ENCODE assay signal across 14 cellular contexts in the genomic region with DNA sequence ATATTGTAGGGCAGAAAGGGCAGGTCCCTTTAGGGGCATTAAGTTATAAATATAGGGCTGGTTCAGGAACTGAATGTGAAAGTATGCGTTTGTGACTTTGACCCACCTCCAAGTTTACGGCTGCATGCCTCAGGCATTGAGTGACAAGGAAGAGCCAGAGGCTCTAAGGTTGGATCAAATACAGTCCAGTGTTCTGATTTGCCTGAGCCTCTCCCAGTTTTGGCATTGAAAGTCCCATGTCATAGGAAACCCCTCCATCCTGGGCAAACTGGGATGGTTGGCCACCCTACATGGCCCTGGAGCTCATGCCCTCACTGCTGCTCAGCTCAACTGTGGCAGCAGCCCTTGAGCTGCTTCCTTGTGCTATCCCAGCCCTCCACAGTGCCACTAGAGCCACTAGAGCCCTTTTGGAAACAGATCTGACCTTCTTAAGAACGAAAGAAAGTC. TPM values are rescaled to one million over a fixed set of nuclear protein-coding genes. Genes with fewer than 3 reads are reported as not detected.
DNase-seq lines count a peak whose midpoint lies in the region; ATAC-seq and TF ChIP-seq lines count a peak whose summit lies in the region.
"Had no signal": no experiment of that assay in that cellular context is flagged by ENCODE, and none has a peak within 500 bp of the region (broad histone marks: within the 10 kb centered on the region; RNA-seq: fewer than 3 reads in every experiment).

No MANE protein-coding gene starts in this region.

- H3K79me2 ChIP-seq in HCT116 (ENCODE audit: insufficient read depth, low read length): peaks cover 54% of the 10 kb centered on the region

- H3K4me2 ChIP-seq in HCT116 (ENCODE audit: low read length): peak overlapping the region; percentile 62

- ATAC-seq in HCT116 (no peak), HG03460 (IDR thresholded peaks at IDR 0.05; ENCODE audit: unreplicated experiment) (no peak), HG02623 (IDR thresholded peaks at IDR 0.05; ENCODE audit: unreplicated experiment) (no peak)
- ATAC-seq: activated T-helper 17 cell treated with anti-CD3 and anti-CD28 coated beads, Interleukin-2, amount 50 U/mL, for 72 hours had no signal

- 0 out of 2 replicates have a peak, but pooled peaks cover 3% of the 10 kb centered on the region for H4K20me1 ChIP-seq in HCT116 (ENCODE audit: insufficient read depth)

- POLR2A ChIA-PET in HCT116 (lab: Charles Lee): no interaction called here

- H3K27ac ChIP-seq in C4-2B (peak overlapping the region; percentile 68), HCT116 (ENCODE audit: low read depth, low read length) (no peak overlapping the region), colonic mucosa (peak overlapping the region; percentile 87), neutrophil (peak overlapping the region; percentile 62), suprapubic skin (no peak overlapping the region)
- H3K27ac ChIP-seq: HL-60 had no signal

- TF ChIP-seq EP300 in suprapubic skin (IDR thresholded peaks at IDR 0.05): no peak

- H3K4me1 ChIP-seq in HCT116 (ENCODE audit: control insufficient read depth in 1 of 2, insufficient read depth in 2 of 2, low read length in 2 of 2) (peaks cover 62 to 71% of the 10 kb centered on the region in 2 experiments), colonic mucosa (peaks cover 40% of the 10 kb centered on the region), neutrophil (ENCODE audit: control insufficient read depth in 1 of 2, insufficient read depth in 1 of 2, low read depth in 1 of 2, low read length in 1 of 2) (peaks cover 56 to 70% of the 10 kb centered on the region in 2 experiments), suprapubic skin (peaks cover 16% of the 10 kb centered on the region)

- BruUV-seq in HCT116 (replicated peaks; lab: Mats Ljungman, UMichigan): no TSS peak

- no peaks in the 10 kb centered on the region for H3K9me2 ChIP-seq in HCT116 (ENCODE audit: insufficient read depth)

- no peak overlapping the region for H2AFZ ChIP-seq in HCT116 (ENCODE audit: low read depth, low read length, poor library complexity, severe bottlenecking)

- H3K36me3 ChIP-seq in HCT116 (ENCODE audit: control insufficient read depth in 1 of 2, insufficient read depth in 2 of 2, low read length in 2 of 2) (peaks cover 0 to 12% of the 10 kb centered on the region in 2 experiments; a peak in 2 of 4 replicates), colonic mucosa (no peaks in the 10 kb centered on the region), neutrophil (peaks cover 23% of the 10 kb centered on the region), suprapubic skin (no peaks in the 10 kb centered on the region)

- RAD21 ChIA-PET in HCT116 (lab: Charles Lee; ENCODE audit: low non-redundant PET in 1 of 2, low total read pairs in 2 of 2, uncharacterized antibody in 2 of 2, unreplicated experiment in 2 of 2): no interaction called here

- H3K9ac ChIP-seq in HCT116 (ENCODE audit: low read length) (no peak overlapping the region), colonic mucosa (ENCODE audit: low read depth in 2 of 2, low read length in 2 of 2) (peak overlapping the region in 1 of 2 donors; percentile 21)

- no peak for DNase-seq in HCT116 (ENCODE audit: low read depth, low spot score)
- DNase-seq in colonic mucosa: peak; percentile 74
- no peak for DNase-seq in suprapubic skin (ENCODE audit: low spot score in 2 of 2)
- no peak for DNase-seq in G401 (ENCODE audit: low spot score)
- DNase-seq: cerebellar nuclear complex, KG1, NCI-H1105, NCI-H774 had no signal

- H3K27me3 ChIP-seq in HCT116 (ENCODE audit: insufficient read depth, low read length) (no peaks in the 10 kb centered on the region), colonic mucosa (no peaks in the 10 kb centered on the region), neutrophil (no peaks in the 10 kb centered on the region), suprapubic skin (no peaks in the 10 kb centered on the region)

- no peaks in the 10 kb centered on the region for H3K9me3 ChIP-seq in HCT116 (ENCODE audit: control insufficient read depth in 1 of 2, insufficient read depth in 1 of 2, low read depth in 1 of 2, low read length in 2 of 2)
- no peaks in the 10 kb centered on the region for H3K9me3 ChIP-seq in colonic mucosa
- H3K9me3 ChIP-seq in neutrophil: no peaks in the 10 kb centered on the region
- no peaks in the 10 kb centered on the region for H3K9me3 ChIP-seq in suprapubic skin

- WGBS in suprapubic skin: 76% methylated on average over 3 of the region's 3 CpGs

- TF ChIP-seq CTCF in C4-2B (conservative IDR thresholded peaks at IDR 0.05) (no peak), HCT116 (IDR thresholded peaks at IDR 0.05 in 2 of 3, conservative IDR thresholded peaks at IDR 0.05 in 1 of 3; ENCODE audit: borderline replicate concordance in 1 of 3, insufficient read depth in 1 of 3, low read depth in 2 of 3, low read length in 2 of 3) (no peak), colonic mucosa (IDR thresholded peaks at IDR 0.05) (no peak), neutrophil (IDR thresholded peaks at IDR 0.05) (no peak), suprapubic skin (IDR thresholded peaks at IDR 0.05) (no peak)

- CTCF ChIA-PET in HCT116 (lab: Charles Lee): interaction anchor here (1.5 kb wide), 1 partner anchor 173 kb away, joined by 4 read pairs; no protein-coding TSS in a partner anchor

- no peak for TF ChIP-seq RAD21 in HCT116 (IDR thresholded peaks at IDR 0.05; ENCODE audit: low read depth)

- in situ Hi-C loops in G401 (cut with HindIII; ENCODE audit: low sequenced_read_pairs): no loop called here

- H3K4me3 ChIP-seq in HCT116 (replicated peaks in 1 of 2; ENCODE audit: low read depth in 1 of 2, low read length in 2 of 2): no peak overlapping the region
- H3K4me3 ChIP-seq in colonic mucosa: no peak overlapping the region
- H3K4me3 ChIP-seq in neutrophil (ENCODE audit: low read depth in 1 of 2, low read length in 1 of 2): no peak overlapping the region
- H3K4me3 ChIP-seq in suprapubic skin: no peak overlapping the region

- intact Hi-C loops in HCT116 (cut with micrococcal nuclease): no loop called here
- intact Hi-C loops in colonic mucosa (cut with DNase I): no loop called here

- TF ChIP-seq POLR2A in HCT116 (IDR thresholded peaks at IDR 0.05; ENCODE audit: borderline replicate concordance, extremely low read depth, insufficient read depth, insufficient read length): no peak
- no peak for TF ChIP-seq POLR2A in suprapubic skin (IDR thresholded peaks at IDR 0.05)

TF ChIP-seq in HCT116, 20 proteins besides CTCF, POLR2A, EP300 and RAD21:
- no peak for TF ChIP-seq EGR1 (IDR thresholded peaks at IDR 0.05; ENCODE audit: low read depth)
- no peak for TF ChIP-seq ZFX (IDR thresholded peaks at IDR 0.05)
- no peak for TF ChIP-seq CEBPB (IDR thresholded peaks at IDR 0.05; ENCODE audit: low read depth)
- TF ChIP-seq, protein P1, sequence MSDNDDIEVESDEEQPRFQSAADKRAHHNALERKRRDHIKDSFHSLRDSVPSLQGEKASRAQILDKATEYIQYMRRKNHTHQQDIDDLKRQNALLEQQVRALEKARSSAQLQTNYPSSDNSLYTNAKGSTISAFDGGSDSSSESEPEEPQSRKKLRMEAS (IDR thresholded peaks at IDR 0.05): no peak
- TF ChIP-seq, protein P2, sequence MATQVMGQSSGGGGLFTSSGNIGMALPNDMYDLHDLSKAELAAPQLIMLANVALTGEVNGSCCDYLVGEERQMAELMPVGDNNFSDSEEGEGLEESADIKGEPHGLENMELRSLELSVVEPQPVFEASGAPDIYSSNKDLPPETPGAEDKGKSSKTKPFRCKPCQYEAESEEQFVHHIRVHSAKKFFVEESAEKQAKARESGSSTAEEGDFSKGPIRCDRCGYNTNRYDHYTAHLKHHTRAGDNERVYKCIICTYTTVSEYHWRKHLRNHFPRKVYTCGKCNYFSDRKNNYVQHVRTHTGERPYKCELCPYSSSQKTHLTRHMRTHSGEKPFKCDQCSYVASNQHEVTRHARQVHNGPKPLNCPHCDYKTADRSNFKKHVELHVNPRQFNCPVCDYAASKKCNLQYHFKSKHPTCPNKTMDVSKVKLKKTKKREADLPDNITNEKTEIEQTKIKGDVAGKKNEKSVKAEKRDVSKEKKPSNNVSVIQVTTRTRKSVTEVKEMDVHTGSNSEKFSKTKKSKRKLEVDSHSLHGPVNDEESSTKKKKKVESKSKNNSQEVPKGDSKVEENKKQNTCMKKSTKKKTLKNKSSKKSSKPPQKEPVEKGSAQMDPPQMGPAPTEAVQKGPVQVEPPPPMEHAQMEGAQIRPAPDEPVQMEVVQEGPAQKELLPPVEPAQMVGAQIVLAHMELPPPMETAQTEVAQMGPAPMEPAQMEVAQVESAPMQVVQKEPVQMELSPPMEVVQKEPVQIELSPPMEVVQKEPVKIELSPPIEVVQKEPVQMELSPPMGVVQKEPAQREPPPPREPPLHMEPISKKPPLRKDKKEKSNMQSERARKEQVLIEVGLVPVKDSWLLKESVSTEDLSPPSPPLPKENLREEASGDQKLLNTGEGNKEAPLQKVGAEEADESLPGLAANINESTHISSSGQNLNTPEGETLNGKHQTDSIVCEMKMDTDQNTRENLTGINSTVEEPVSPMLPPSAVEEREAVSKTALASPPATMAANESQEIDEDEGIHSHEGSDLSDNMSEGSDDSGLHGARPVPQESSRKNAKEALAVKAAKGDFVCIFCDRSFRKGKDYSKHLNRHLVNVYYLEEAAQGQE (IDR thresholded peaks at IDR 0.05; ENCODE audit: low read depth): no peak
- TF ChIP-seq POLR2AphosphoS5 (IDR thresholded peaks at IDR 0.05; ENCODE audit: low read depth, low read length): no peak
- no peak for TF ChIP-seq ZNF274 (IDR thresholded peaks at IDR 0.05; ENCODE audit: low read depth, low read length)
- no peak for TF ChIP-seq SIN3A (IDR thresholded peaks at IDR 0.05; ENCODE audit: low read depth)
TF ChIP-seq in HCT116: peak in this region for 0.

RNA-seq across cellular contexts. Expression of a gene that starts 29.9 kb away (rescaled TPM):
- total RNA-seq in HCT116 (2021; ENCODE audit: unreplicated experiment): 42.5 TPM
- polyA plus RNA-seq in HCT116 (2012): 53.6 and 66.0 TPM in 2 replicates
- 100 to 1,000 TPM; 162 to 396 TPM for total RNA-seq in colonic mucosa
- total RNA-seq in suprapubic skin: 10 to 100 TPM in 3 of 4 donors, 1 to 10 TPM in 1; 9.3 to 24.4 (median 15.1) TPM
- total RNA-seq in G401 (2014; rRNA removed; shearing (Covaris generic)): 11.3 and 17.1 TPM in 2 replicates

Comparison
In these comparisons a context has a peak if more than half of its experiments do, and no peak if none do; other contexts are left out.
1. H3K27ac ChIP-seq: peak in C4-2B (single experiment), colonic mucosa (single experiment) and neutrophil (single experiment); none in HCT116 (single experiment) and suprapubic skin (single experiment).